8 cellular contexts compared by ENCODE assay signal in the genomic region with DNA sequence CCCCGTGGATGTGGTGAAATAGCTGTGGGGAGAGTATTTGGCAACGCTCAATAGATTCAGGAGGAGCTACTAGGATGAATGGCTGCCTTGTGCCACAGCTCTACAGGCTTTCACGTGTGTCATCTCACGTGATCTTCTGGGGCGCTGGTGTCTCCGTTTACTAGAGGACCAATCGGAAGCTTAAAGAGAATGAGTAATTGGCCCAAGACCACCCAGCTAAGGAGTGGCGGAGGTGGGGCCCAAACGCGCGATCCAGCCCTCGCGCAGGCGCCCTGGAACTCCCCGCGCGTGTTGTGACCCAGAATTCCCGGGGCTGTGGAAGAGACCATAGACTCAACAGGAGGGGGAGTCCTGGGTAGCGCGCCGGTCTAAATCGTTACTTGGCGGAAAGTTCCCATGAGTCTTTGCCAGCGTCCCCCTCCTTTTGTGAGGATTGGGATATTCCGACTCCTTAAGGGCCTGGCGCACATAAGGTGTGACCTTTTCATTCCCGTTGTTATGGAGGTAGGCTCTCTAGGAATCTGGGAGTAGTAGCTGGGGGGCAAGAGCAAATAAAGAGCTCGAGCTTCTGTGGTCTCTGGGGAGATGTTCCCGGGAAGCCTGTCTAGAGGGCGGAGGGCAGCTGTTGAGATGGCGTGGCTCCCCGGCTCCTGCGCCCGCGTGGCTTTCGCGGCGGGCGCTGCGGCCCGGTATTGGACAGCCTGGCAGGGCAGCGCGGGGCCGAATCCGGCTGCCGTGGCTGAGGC. TPM values are rescaled to one million over a fixed set of nuclear protein-coding genes. Genes with fewer than 3 reads are reported as not detected.
DNase-seq lines count a peak whose midpoint lies in the region; ATAC-seq, FAIRE-seq and TF ChIP-seq lines count a peak whose summit lies in the region.

No MANE protein-coding gene starts in this region.

- H3K4me1 ChIP-seq in Caco-2 (peaks cover 38% of the 10 kb centered on the region), endocrine pancreas (ENCODE audit: control insufficient read depth, insufficient read depth, low read length) (no peaks in the 10 kb centered on the region), mesenchymal stem cell (ENCODE audit: control insufficient read depth, insufficient read depth, low read depth, low read length) (peaks cover 19% of the 10 kb centered on the region)

- H3K14ac ChIP-seq in mesenchymal stem cell (ENCODE audit: low read length in 2 of 2) = peak overlapping the region in 1 of 2 experiments; percentile 50

- H3K9me3 ChIP-seq in Caco-2 (no peaks in the 10 kb centered on the region), endocrine pancreas (ENCODE audit: control insufficient read depth, low read length) (no peaks in the 10 kb centered on the region), mesenchymal stem cell (ENCODE audit: control insufficient read depth, low read length) (no peaks in the 10 kb centered on the region)

- intact Hi-C loops in Caco-2 (cut with micrococcal nuclease; ENCODE audit: unreplicated experiment) = loop anchor here (1.0 kb wide), 1 partner anchor 57 kb away; the partner anchor contains the start of gene UBB

- H3K23ac ChIP-seq in mesenchymal stem cell (ENCODE audit: low read length in 2 of 2) = peak overlapping the region in 1 of 2 experiments; percentile 20

- peak overlapping the region; percentile 97 for H4K91ac ChIP-seq in mesenchymal stem cell (ENCODE audit: low read length)

- H3K36me3 ChIP-seq in Caco-2 (ENCODE audit: control insufficient read depth, insufficient read depth, low read length) (peaks cover 20% of the 10 kb centered on the region), endocrine pancreas (ENCODE audit: control insufficient read depth, insufficient read depth, low read length) (peaks cover 3% of the 10 kb centered on the region), mesenchymal stem cell (ENCODE audit: control insufficient read depth in 1 of 2, insufficient read depth in 2 of 2, low read depth in 1 of 2, low read length in 2 of 2) (peaks cover 23 to 51% of the 10 kb centered on the region in 2 experiments)

- H3K79me1 ChIP-seq in mesenchymal stem cell (replicated peaks; ENCODE audit: low read length, poor library complexity, severe bottlenecking) = peaks cover 6% of the 10 kb centered on the region

- peak overlapping the region; percentile 86 for H3K4me3 Mint-ChIP-seq in Caco-2 (ENCODE audit: unreplicated experiment)
- peak overlapping the region; percentile 98 for H3K4me3 Mint-ChIP-seq in activated CD8-positive, alpha-beta memory T cell treated with anti-CD3 and anti-CD28 coated beads, Interleukin-2, amount 10 ng/mL, durations not matched to agents 7 days and 5 days

- H3K4me1 Mint-ChIP-seq in Caco-2 (ENCODE audit: low read depth, unreplicated experiment) = peaks cover 34% of the 10 kb centered on the region
- H3K4me1 Mint-ChIP-seq in activated CD8-positive, alpha-beta memory T cell treated with anti-CD3 and anti-CD28 coated beads, Interleukin-2, amount 10 ng/mL, durations not matched to agents 7 days and 5 days = peaks cover 45% of the 10 kb centered on the region

- peak; percentile 74 for ATAC-seq in GM21381 (IDR thresholded peaks at IDR 0.05; ENCODE audit: unreplicated experiment)
- ATAC-seq in activated CD8-positive, alpha-beta memory T cell treated with anti-CD3 and anti-CD28 coated beads, Interleukin-2, amount 10 ng/mL, durations not matched to agents 7 days and 5 days = peak; percentile 88

- peak overlapping the region; percentile 98 for H4K8ac ChIP-seq in mesenchymal stem cell (ENCODE audit: low read length)

- no TSS peak for BruUV-seq in Caco-2 (replicated peaks; lab: Mats Ljungman, UMichigan)

- H3K18ac ChIP-seq in mesenchymal stem cell (ENCODE audit: low read depth in 1 of 2, low read length in 2 of 2) = peak overlapping the region; percentile 95 to 96

- no peaks in the 10 kb centered on the region for H3K9me3 Mint-ChIP-seq in Caco-2 (ENCODE audit: unreplicated experiment)
- H3K9me3 Mint-ChIP-seq in activated CD8-positive, alpha-beta memory T cell treated with anti-CD3 and anti-CD28 coated beads, Interleukin-2, amount 10 ng/mL, durations not matched to agents 7 days and 5 days (ENCODE audit: low read depth) = no peaks in the 10 kb centered on the region

- peak overlapping the region; percentile 43 for H2BK120ac ChIP-seq in mesenchymal stem cell (ENCODE audit: low read depth, low read length)

- H2BK5ac ChIP-seq in mesenchymal stem cell (ENCODE audit: low read depth, low read length, poor library complexity, severe bottlenecking) = peak overlapping the region; percentile 45

- H2AFZ ChIP-seq in mesenchymal stem cell (ENCODE audit: low read depth, low read length) = no peak overlapping the region

- H2BK12ac ChIP-seq in mesenchymal stem cell (ENCODE audit: low read length in 2 of 2) = peak overlapping the region; percentile 80 to 84

- CTCF ChIA-PET in Caco-2 (lab: Charles Lee) = interaction anchor here (0.6 to 1.8 kb wide), 14 partner anchors 8 to 153 kb away, joined by 3 to 25 read pairs (median 4); no protein-coding TSS in a partner anchor
- CTCF ChIA-PET in activated CD8-positive, alpha-beta memory T cell treated with anti-CD3 and anti-CD28 coated beads, Interleukin-2, amount 10 ng/mL, durations not matched to agents 7 days and 5 days (lab: Charles Lee) = interaction anchor here (0.6 to 8.1 kb wide), 12 partner anchors 10 to 251 kb away, joined by 3 to 55 read pairs (median 4); partner anchors contain the start of genes CCDC144A, CENPV, LRRC75A and TRPV2

- DNase-seq in Caco-2 = peak; percentile 99
- DNase-seq in HTR-8/SVneo (ENCODE audit: insufficient read length, low spot score) = peak; percentile 100
- peak; percentile 99 for DNase-seq in NOMO-1 treated with DMSO at 0.1 percent for 48 hours (lab: John Stamatoyannopoulos, UW; ENCODE audit: unreplicated experiment)
- peak; percentile 98 for DNase-seq in activated CD8-positive, alpha-beta memory T cell treated with anti-CD3 and anti-CD28 coated beads, Interleukin-2, amount 10 ng/mL, durations not matched to agents 7 days and 5 days
- DNase-seq in mesenchymal stem cell = peak; percentile 100
- peak; percentile 93 for DNase-seq in stimulated activated CD8-positive, alpha-beta memory T cell treated with anti-CD3 and anti-CD28 coated beads, Interleukin-12 subunit alpha, Interleukin-12 subunit beta, amount 100 ng/mL, for 24 hours (ENCODE audit: extremely low read depth)

- H2BK15ac ChIP-seq in mesenchymal stem cell (ENCODE audit: low read depth, poor library complexity, severe bottlenecking) = no peak overlapping the region

- peak overlapping the region; percentile 69 for H3K27ac ChIP-seq in mesenchymal stem cell (ENCODE audit: low read length, poor library complexity, severe bottlenecking)

- peak overlapping the region; percentile 58 for H2AK5ac ChIP-seq in mesenchymal stem cell (ENCODE audit: low read length, severe bottlenecking)

- WGBS in mesenchymal stem cell = under 1% methylated on average over 46 of the region's 46 CpGs

- FAIRE-seq in HTR-8/SVneo (lab: Jason Lieb, UNC) = peak; percentile 98

- peak overlapping the region; percentile 91 for H3K9ac ChIP-seq in endocrine pancreas (ENCODE audit: control insufficient read depth, insufficient read depth, low read length)
- peak overlapping the region; percentile 94 for H3K9ac ChIP-seq in mesenchymal stem cell (ENCODE audit: low read length)

- POLR2A ChIA-PET in Caco-2 (lab: Charles Lee) = interaction anchor here (0.5 to 2.1 kb wide), 33 partner anchors 9 to 1397 kb away, joined by 3 to 41 read pairs (median 4); partner anchors contain the start of genes CENPV, PIGL, SREBF1 and UBB

- no peak for TF ChIP-seq CTCF in Caco-2 (IDR thresholded peaks at IDR 0.05; ENCODE audit: insufficient read depth in 1 of 2, low read depth in 1 of 2, low read length in 1 of 2, severe bottlenecking in 1 of 2, unreplicated experiment in 1 of 2)

- peak overlapping the region; percentile 91 for H3K4me3 ChIP-seq in Caco-2 (ENCODE audit: low read depth, low read length)
- peak overlapping the region; percentile 92 for H3K4me3 ChIP-seq in endocrine pancreas (ENCODE audit: control insufficient read depth, insufficient read depth, low read length)
- H3K4me3 ChIP-seq in mesenchymal stem cell (ENCODE audit: insufficient read depth in 1 of 2, low read depth in 1 of 2, low read length in 2 of 2) = peak overlapping the region; percentile 77 to 94

- H3K27ac Mint-ChIP-seq in Caco-2 (ENCODE audit: unreplicated experiment) = peak overlapping the region; percentile 93
- peak overlapping the region; percentile 98 for H3K27ac Mint-ChIP-seq in activated CD8-positive, alpha-beta memory T cell treated with anti-CD3 and anti-CD28 coated beads, Interleukin-2, amount 10 ng/mL, durations not matched to agents 7 days and 5 days

- H3K4me2 ChIP-seq in mesenchymal stem cell (ENCODE audit: low read length, poor library complexity, severe bottlenecking) = peak overlapping the region; percentile 74

- peaks cover 59% of the 10 kb centered on the region for H3K36me3 Mint-ChIP-seq in Caco-2 (ENCODE audit: insufficient read depth, unreplicated experiment)
- peaks cover 41% of the 10 kb centered on the region for H3K36me3 Mint-ChIP-seq in activated CD8-positive, alpha-beta memory T cell treated with anti-CD3 and anti-CD28 coated beads, Interleukin-2, amount 10 ng/mL, durations not matched to agents 7 days and 5 days

- H3K4ac ChIP-seq in mesenchymal stem cell (ENCODE audit: low read depth in 1 of 2, low read length in 2 of 2) = peak overlapping the region; percentile 81 to 88

- H3K27me3 ChIP-seq in Caco-2 (replicated peaks; ENCODE audit: control insufficient read depth, insufficient read depth, low read length) = no peaks in the 10 kb centered on the region
- no peaks in the 10 kb centered on the region for H3K27me3 ChIP-seq in endocrine pancreas (ENCODE audit: control insufficient read depth, insufficient read depth, low read length)
- no peaks in the 10 kb centered on the region for H3K27me3 ChIP-seq in mesenchymal stem cell (ENCODE audit: control insufficient read depth in 1 of 2, insufficient read depth in 1 of 2, low read length in 2 of 2)

- H3K27me3 Mint-ChIP-seq in Caco-2 (ENCODE audit: insufficient read depth, unreplicated experiment) = no peaks in the 10 kb centered on the region
- no peaks in the 10 kb centered on the region for H3K27me3 Mint-ChIP-seq in activated CD8-positive, alpha-beta memory T cell treated with anti-CD3 and anti-CD28 coated beads, Interleukin-2, amount 10 ng/mL, durations not matched to agents 7 days and 5 days

RNA-seq across cellular contexts. Expression of gene TRPV2, which starts 23.4 kb away (rescaled TPM):
- 0.28 and 0.41 TPM in 2 replicates for total RNA-seq in Caco-2 (2022)
- total RNA-seq in activated CD8-positive, alpha-beta memory T cell treated with anti-CD3 and anti-CD28 coated beads, Interleukin-2, amount 10 ng/mL, durations not matched to agents 7 days and 5 days = 100 to 1,000 TPM; 124 to 129 TPM
- polyA plus RNA-seq in mesenchymal stem cell (2013, experiment 1 of 2) = 116 TPM
- 113 TPM for polyA plus RNA-seq in mesenchymal stem cell (2013, experiment 2 of 2)

RNA-seq across cellular contexts. Expression of gene LRRC75A, which starts 53.3 kb away (rescaled TPM):
- total RNA-seq in Caco-2 (2022) = 4.0 and 4.5 TPM in 2 replicates
- 1 to 10 TPM; 3.0 to 4.6 TPM for total RNA-seq in activated CD8-positive, alpha-beta memory T cell treated with anti-CD3 and anti-CD28 coated beads, Interleukin-2, amount 10 ng/mL, durations not matched to agents 7 days and 5 days
- polyA plus RNA-seq in mesenchymal stem cell (2013, experiment 1 of 2) = 0.44 TPM
- polyA plus RNA-seq in mesenchymal stem cell (2013, experiment 2 of 2) = 0.48 TPM

RNA-seq across cellular contexts. Expression of gene UBB, which starts 57.8 kb away (rescaled TPM):
- 1,900 and 1,904 TPM in 2 replicates for total RNA-seq in Caco-2 (2022)
- total RNA-seq in activated CD8-positive, alpha-beta memory T cell treated with anti-CD3 and anti-CD28 coated beads, Interleukin-2, amount 10 ng/mL, durations not matched to agents 7 days and 5 days = 1,000 to 10,000 TPM; 1,297 to 1,567 TPM
- polyA plus RNA-seq in mesenchymal stem cell (2013, experiment 1 of 2) = 2,793 TPM
- polyA plus RNA-seq in mesenchymal stem cell (2013, experiment 2 of 2) = 2,890 TPM

Comparison
In these comparisons a context has a peak if more than half of its experiments do, and no peak if none do; other contexts are left out.
1. Peak in every context shown above with its lines: DNase-seq, ATAC-seq, H3K4me3 ChIP-seq and H3K27ac ChIP-seq.
2. RNA of gene TRPV2, which starts 23.4 kb away (total RNA-seq): 124 to 129 TPM in activated CD8-positive, alpha-beta memory T cell treated with anti-CD3 and anti-CD28 coated beads, Interleukin-2, amount 10 ng/mL, durations not matched to agents 7 days and 5 days; 0.28 to 0.41 TPM in Caco-2; every median in the first group is over 10 times any median in the second.